1 cellular context compared by ENCODE assay signal in genomic region chr17:79930077-79930785, GRCh38.
TF ChIP-seq lines count a peak whose summit lies in the region.

No MANE protein-coding gene starts in this region.

TF ChIP-seq in A549, 52 proteins besides CTCF, POLR2A, EP300 and RAD21 (continued from another document):
- TF ChIP-seq REST (IDR thresholded peaks at IDR 0.05) (no peak), BHLHE40 (IDR thresholded peaks at IDR 0.05; ENCODE audit: low read depth, low read length) (no peak), CHD2 (IDR thresholded peaks at IDR 0.05; ENCODE audit: low read length, partially characterized antibody) (no peak)
